ENCODE assay signal across 13 cellular contexts in the genomic region with DNA sequence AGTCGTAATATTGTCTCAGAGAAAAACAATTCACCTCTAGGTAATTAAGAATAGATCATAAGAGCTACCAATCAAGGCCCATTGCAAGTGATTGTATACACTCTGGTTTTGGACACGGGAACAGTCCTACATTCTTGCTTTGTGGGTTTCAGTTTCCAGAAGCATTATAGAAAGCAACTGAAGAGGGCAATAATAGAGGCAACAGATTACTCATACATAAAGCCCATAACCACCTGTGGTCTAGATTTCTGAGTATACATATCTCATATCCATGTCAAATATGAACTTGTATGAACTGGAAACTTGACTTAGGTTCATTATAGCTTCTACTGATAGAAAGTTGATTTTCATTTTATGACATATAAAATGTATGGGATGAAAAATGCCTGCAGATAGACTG.
A peak's percentile ranks its signal among the peaks of the same experiment; 100 is the strongest.
DNase-seq lines count a peak whose midpoint lies in the region; ATAC-seq, FAIRE-seq and TF ChIP-seq lines count a peak whose summit lies in the region.
"Had no signal": no experiment of that assay in that cellular context is flagged by ENCODE, and none has a peak within 500 bp of the region (broad histone marks: within the 10 kb centered on the region; RNA-seq: fewer than 3 reads in every experiment).

No MANE protein-coding gene starts in this region.

- no peak overlapping the region for H3K27ac Mint-ChIP-seq in T-cell

- H3K36me3 ChIP-seq in GM12878 (ENCODE audit: control insufficient read depth in 2 of 2, insufficient read depth in 2 of 2, low read length in 1 of 2) = peaks cover 0 to 2% of the 10 kb centered on the region in 2 experiments; a peak in 2 of 4 replicates
- H3K36me3 ChIP-seq: prostate gland had no signal

- H3K27ac ChIP-seq in GM12878 (ENCODE audit: control insufficient read depth, insufficient read depth) = no peak overlapping the region
- H3K27ac ChIP-seq: prostate gland had no signal

- peaks cover 6% of the 10 kb centered on the region; the same call in 1 of the 2 replicates for H4K20me1 ChIP-seq in GM12878 (ENCODE audit: control insufficient read depth, insufficient read depth)

- no peak overlapping the region for H3K4me3 Mint-ChIP-seq in T-cell

- H3K4me2 ChIP-seq in GM12878 (ENCODE audit: control insufficient read depth, insufficient read depth) = peak overlapping the region; percentile 55

- no peak overlapping the region for H3K9ac ChIP-seq in GM12878 (ENCODE audit: control insufficient read depth, insufficient read depth, low read length)

- POLR2A ChIA-PET in GM12878 (lab: Charles Lee) (interaction anchor here (0.7 kb wide), 1 partner anchor 355 kb away, joined by 3 read pairs; no protein-coding TSS in a partner anchor), T-cell (lab: Charles Lee) (no interaction called here)

- peak; percentile 84 to 87 for ATAC-seq in activated CD4-positive, CD25-positive, alpha-beta regulatory T cell treated with anti-CD3 and anti-CD28 coated beads, Interleukin-2, amount 50 U/mL, for 24 hours
- peak; percentile 97 for ATAC-seq in GM21515 (IDR thresholded peaks at IDR 0.05; ENCODE audit: unreplicated experiment)
- ATAC-seq in HG03135 (IDR thresholded peaks at IDR 0.05; ENCODE audit: unreplicated experiment) = peak; percentile 98
- ATAC-seq in GM12878 = peak; percentile 100
- no peak for ATAC-seq in omental fat pad (ENCODE audit: low FRiP score)
- no peak for ATAC-seq in T-cell (replicated peaks in 1 of 4)
- ATAC-seq: SK-N-SH treated with all-trans-retinoic acid at 6 μM for 48 hours had no signal

- peaks cover 0 to 1% (median 0%) of the 10 kb centered on the region in 3 donors for H3K9me3 Mint-ChIP-seq in T-cell

- peaks cover 5 to 10% (median 5%) of the 10 kb centered on the region in 3 donors for H3K4me1 Mint-ChIP-seq in T-cell

- no peaks in the 10 kb centered on the region for H3K27me3 ChIP-seq in GM12878 (replicated peaks in 1 of 2; ENCODE audit: control insufficient read depth in 2 of 2, insufficient read depth in 2 of 2, low read length in 1 of 2)

- no peak for TF ChIP-seq RAD21 in GM12878 (IDR thresholded peaks at IDR 0.05; ENCODE audit: insufficient read depth, low read depth, low read length)

- TF ChIP-seq CTCF in GM12878 (IDR thresholded peaks at IDR 0.05 in 2 of 3, conservative IDR thresholded peaks at IDR 0.05 in 1 of 3; ENCODE audit: control insufficient read depth in 2 of 3, extremely low read depth in 1 of 3, insufficient read depth in 1 of 3, low read depth in 3 of 3, low read length in 3 of 3) (no peak), omental fat pad (IDR thresholded peaks at IDR 0.05) (no peak)

- RAD21 ChIA-PET in GM12878 (lab: Charles Lee; ENCODE audit: unreplicated experiment) = no interaction called here

- TF ChIP-seq POLR2A in GM12878 (IDR thresholded peaks at IDR 0.05; ENCODE audit: low read depth, low read length) = no peak

- TF ChIP-seq EP300 in GM12878 (IDR thresholded peaks at IDR 0.05; ENCODE audit: borderline replicate concordance in 1 of 2, control insufficient read depth in 1 of 2, low read depth in 2 of 2, low read length in 2 of 2) = peak in 1 of 2 experiments; percentile 55; a peak in 1 of 4 replicates

- no peaks in the 10 kb centered on the region for H3K9me3 ChIP-seq in GM12878 (replicated peaks; ENCODE audit: control insufficient read depth, insufficient read depth, low read length)
- H3K9me3 ChIP-seq: prostate gland had no signal

- no TSS peak for BruUV-seq in GM12878 (replicated peaks; lab: Mats Ljungman, UMichigan)

- peaks cover 72% of the 10 kb centered on the region for H3K36me3 Mint-ChIP-seq in T-cell

- intact Hi-C loops in GM12878 (cut with micrococcal nuclease; ENCODE audit: unreplicated experiment) = no loop called here

- peaks cover 18% of the 10 kb centered on the region; the same call in 1 of the 2 replicates for H3K4me1 ChIP-seq in GM12878 (ENCODE audit: control insufficient read depth, insufficient read depth, low read length)
- H3K4me1 ChIP-seq: prostate gland had no signal

- no peaks in the 10 kb centered on the region for H3K27me3 Mint-ChIP-seq in T-cell

- H2AFZ ChIP-seq in GM12878 (ENCODE audit: control insufficient read depth, low read depth, low read length) = no peak overlapping the region

- SMC1A ChIA-PET in GM12878 (lab: Charles Lee; ENCODE audit: uncharacterized antibody, unreplicated experiment) = interaction anchor here (0.7 to 1.8 kb wide), 4 partner anchors 12 to 37 kb away, joined by 3 to 5 read pairs (median 4); no protein-coding TSS in a partner anchor

- no peak overlapping the region for H3K4me3 ChIP-seq in GM12878
- H3K4me3 ChIP-seq: prostate gland had no signal

- in situ Hi-C loops in GM12878 (cut with MboI) = no loop called here

- no peak for DNase-seq in activated CD4-positive, CD25-positive, alpha-beta regulatory T cell treated with anti-CD3 and anti-CD28 coated beads, Interleukin-2, amount 50 U/mL, for 72 hours
- DNase-seq in GM12878 (ENCODE audit: low read depth, low spot score) (peak; percentile 56), omental fat pad (ENCODE audit: low spot score) (no peak), NOMO-1 treated with DMSO at 0.1 percent for 48 hours (lab: John Stamatoyannopoulos, UW; ENCODE audit: unreplicated experiment) (no peak), T-cell (no peak)
- DNase-seq: NCI-H2171 treated with DMSO at 0.1 percent for 48 hours had no signal

- 42% methylated on average over 2 of the region's 2 CpGs for WGBS in GM12878 (ENCODE audit: insufficient coverage, insufficient replicate concordance, low lambda C conversion rate, missing lambda C conversion rate)

- CTCF ChIA-PET in GM12878 (lab: Yijun Ruan, JAX) (interaction anchor here (0.6 to 0.8 kb wide), 3 partner anchors 89 to 401 kb away, joined by 3 read pairs; no protein-coding TSS in a partner anchor), T-cell (lab: Charles Lee) (no interaction called here)

- peak; percentile 65 for FAIRE-seq in GM12878 (lab: Jason Lieb, UNC)
- FAIRE-seq: A204.1, endometrium had no signal

- no peaks in the 10 kb centered on the region for H3K79me2 ChIP-seq in GM12878 (ENCODE audit: control insufficient read depth, insufficient read depth, low read length)

TF ChIP-seq in GM12878, 131 proteins besides CTCF, POLR2A, EP300 and RAD21 (continues in another document):
- peak; percentile 77 for TF ChIP-seq MEF2B (IDR thresholded peaks at IDR 0.05; ENCODE audit: partially characterized antibody, poor library complexity, severe bottlenecking)
- no peak for TF ChIP-seq EZH2 (IDR thresholded peaks at IDR 0.05; ENCODE audit: borderline replicate concordance, control insufficient read depth, low read depth, low read length)
- TF ChIP-seq, protein P1, sequence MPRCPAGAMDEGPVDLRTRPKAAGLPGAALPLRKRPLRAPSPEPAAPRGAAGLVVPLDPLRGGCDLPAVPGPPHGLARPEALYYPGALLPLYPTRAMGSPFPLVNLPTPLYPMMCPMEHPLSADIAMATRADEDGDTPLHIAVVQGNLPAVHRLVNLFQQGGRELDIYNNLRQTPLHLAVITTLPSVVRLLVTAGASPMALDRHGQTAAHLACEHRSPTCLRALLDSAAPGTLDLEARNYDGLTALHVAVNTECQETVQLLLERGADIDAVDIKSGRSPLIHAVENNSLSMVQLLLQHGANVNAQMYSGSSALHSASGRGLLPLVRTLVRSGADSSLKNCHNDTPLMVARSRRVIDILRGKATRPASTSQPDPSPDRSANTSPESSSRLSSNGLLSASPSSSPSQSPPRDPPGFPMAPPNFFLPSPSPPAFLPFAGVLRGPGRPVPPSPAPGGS (IDR thresholded peaks at IDR 0.05; ENCODE audit: borderline replicate concordance, insufficient read depth, low read depth, low read length, poor library complexity, severe bottlenecking) = peak; percentile 62
- peak; percentile 87 for TF ChIP-seq MTA3 (IDR thresholded peaks at IDR 0.05; ENCODE audit: borderline replicate concordance, low read length)
- TF ChIP-seq, protein P2, sequence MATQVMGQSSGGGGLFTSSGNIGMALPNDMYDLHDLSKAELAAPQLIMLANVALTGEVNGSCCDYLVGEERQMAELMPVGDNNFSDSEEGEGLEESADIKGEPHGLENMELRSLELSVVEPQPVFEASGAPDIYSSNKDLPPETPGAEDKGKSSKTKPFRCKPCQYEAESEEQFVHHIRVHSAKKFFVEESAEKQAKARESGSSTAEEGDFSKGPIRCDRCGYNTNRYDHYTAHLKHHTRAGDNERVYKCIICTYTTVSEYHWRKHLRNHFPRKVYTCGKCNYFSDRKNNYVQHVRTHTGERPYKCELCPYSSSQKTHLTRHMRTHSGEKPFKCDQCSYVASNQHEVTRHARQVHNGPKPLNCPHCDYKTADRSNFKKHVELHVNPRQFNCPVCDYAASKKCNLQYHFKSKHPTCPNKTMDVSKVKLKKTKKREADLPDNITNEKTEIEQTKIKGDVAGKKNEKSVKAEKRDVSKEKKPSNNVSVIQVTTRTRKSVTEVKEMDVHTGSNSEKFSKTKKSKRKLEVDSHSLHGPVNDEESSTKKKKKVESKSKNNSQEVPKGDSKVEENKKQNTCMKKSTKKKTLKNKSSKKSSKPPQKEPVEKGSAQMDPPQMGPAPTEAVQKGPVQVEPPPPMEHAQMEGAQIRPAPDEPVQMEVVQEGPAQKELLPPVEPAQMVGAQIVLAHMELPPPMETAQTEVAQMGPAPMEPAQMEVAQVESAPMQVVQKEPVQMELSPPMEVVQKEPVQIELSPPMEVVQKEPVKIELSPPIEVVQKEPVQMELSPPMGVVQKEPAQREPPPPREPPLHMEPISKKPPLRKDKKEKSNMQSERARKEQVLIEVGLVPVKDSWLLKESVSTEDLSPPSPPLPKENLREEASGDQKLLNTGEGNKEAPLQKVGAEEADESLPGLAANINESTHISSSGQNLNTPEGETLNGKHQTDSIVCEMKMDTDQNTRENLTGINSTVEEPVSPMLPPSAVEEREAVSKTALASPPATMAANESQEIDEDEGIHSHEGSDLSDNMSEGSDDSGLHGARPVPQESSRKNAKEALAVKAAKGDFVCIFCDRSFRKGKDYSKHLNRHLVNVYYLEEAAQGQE (IDR thresholded peaks at IDR 0.05; ENCODE audit: low read depth, low read length) = peak; percentile 21; the same call in 1 of the 2 replicates
- TF ChIP-seq JUNB (IDR thresholded peaks at IDR 0.05) = peak; percentile 98
- peak; percentile 62 for TF ChIP-seq DPF2 (IDR thresholded peaks at IDR 0.05)
- TF ChIP-seq, protein P3, sequence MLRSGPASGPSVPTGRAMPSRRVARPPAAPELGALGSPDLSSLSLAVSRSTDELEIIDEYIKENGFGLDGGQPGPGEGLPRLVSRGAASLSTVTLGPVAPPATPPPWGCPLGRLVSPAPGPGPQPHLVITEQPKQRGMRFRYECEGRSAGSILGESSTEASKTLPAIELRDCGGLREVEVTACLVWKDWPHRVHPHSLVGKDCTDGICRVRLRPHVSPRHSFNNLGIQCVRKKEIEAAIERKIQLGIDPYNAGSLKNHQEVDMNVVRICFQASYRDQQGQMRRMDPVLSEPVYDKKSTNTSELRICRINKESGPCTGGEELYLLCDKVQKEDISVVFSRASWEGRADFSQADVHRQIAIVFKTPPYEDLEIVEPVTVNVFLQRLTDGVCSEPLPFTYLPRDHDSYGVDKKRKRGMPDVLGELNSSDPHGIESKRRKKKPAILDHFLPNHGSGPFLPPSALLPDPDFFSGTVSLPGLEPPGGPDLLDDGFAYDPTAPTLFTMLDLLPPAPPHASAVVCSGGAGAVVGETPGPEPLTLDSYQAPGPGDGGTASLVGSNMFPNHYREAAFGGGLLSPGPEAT (IDR thresholded peaks at IDR 0.05; ENCODE audit: low read depth) = peak; percentile 44; the same call in 1 of the 2 replicates
- peak; percentile 87 to 89 for TF ChIP-seq IKZF2 (IDR thresholded peaks at IDR 0.05)

Comparison
In these comparisons a context has a peak if more than half of its experiments do, and no peak if none do; other contexts are left out.
1. ATAC-seq: peak in activated CD4-positive, CD25-positive, alpha-beta regulatory T cell treated with anti-CD3 and anti-CD28 coated beads, Interleukin-2, amount 50 U/mL, for 24 hours (2 of 2), GM21515 (single experiment), HG03135 (single experiment) and GM12878 (single experiment); none in omental fat pad (single experiment) and T-cell (0 of 4).